Comparison of ENCODE assay signal across 15 cellular contexts in genomic region chr16:86735727-86736126, GRCh38.
DNase-seq lines count a peak whose midpoint lies in the region; ATAC-seq and TF ChIP-seq lines count a peak whose summit lies in the region.
"Had no signal": no experiment of that assay in that cellular context is flagged by ENCODE, and none has a peak within 500 bp of the region (broad histone marks: within the 10 kb centered on the region; RNA-seq: fewer than 3 reads in every experiment).

No MANE protein-coding gene starts in this region.

- no peaks in the 10 kb centered on the region for H4K20me1 ChIP-seq in Karpas-422 (ENCODE audit: insufficient read depth, low read depth, low read length)
- H4K20me1 ChIP-seq: BLaER1 had no signal

- in situ Hi-C loops in transverse colon (cut with MboI; ENCODE audit: low pct_ligation_motif_present in 1 of 4, low pct_unique_long_range_greater_than_20kb in 1 of 4, low sequenced_read_pairs in 3 of 4) = no loop called here

- H2AFZ ChIP-seq in Karpas-422 (ENCODE audit: low read length) = no peak overlapping the region

- TF ChIP-seq POLR2A in sigmoid colon (IDR thresholded peaks at IDR 0.05) (no peak), transverse colon (IDR thresholded peaks at IDR 0.05) (no peak)

- no peaks in the 10 kb centered on the region for H3K79me2 ChIP-seq in Karpas-422 (ENCODE audit: low read length)

- H3K4me3 ChIP-seq in sigmoid colon (no peak overlapping the region), Karpas-422 (ENCODE audit: low read length) (no peak overlapping the region), transverse colon (no peak overlapping the region)
- H3K4me3 ChIP-seq: BLaER1, HAP-1 had no signal

- H3K27me3 ChIP-seq in sigmoid colon (peaks cover 7 to 60% (median 19%) of the 10 kb centered on the region in 3 donors), Karpas-422 (ENCODE audit: low read length) (no peaks in the 10 kb centered on the region), transverse colon (peaks cover 65% of the 10 kb centered on the region)
- H3K27me3 ChIP-seq: BLaER1 had no signal

- H3K27me3 Mint-ChIP-seq in Calu3 (ENCODE audit: unreplicated experiment) (no peaks in the 10 kb centered on the region), glutamatergic neuron (ENCODE audit: unreplicated experiment) (peaks cover 5% of the 10 kb centered on the region)

- TF ChIP-seq CTCF in Calu3 (IDR thresholded peaks at IDR 0.05; ENCODE audit: unreplicated experiment) = no peak
- TF ChIP-seq CTCF in glutamatergic neuron (IDR thresholded peaks at IDR 0.05; ENCODE audit: partially characterized antibody, unreplicated experiment) = no peak
- TF ChIP-seq CTCF in sigmoid colon (IDR thresholded peaks at IDR 0.05) = no peak
- no peak for TF ChIP-seq CTCF in transverse colon (IDR thresholded peaks at IDR 0.05)

- no peak overlapping the region for H3K4me2 ChIP-seq in Karpas-422 (ENCODE audit: low read depth, low read length, poor library complexity, severe bottlenecking)
- H3K4me2 ChIP-seq: BLaER1 had no signal

- peaks cover 50% of the 10 kb centered on the region for H3K4me1 Mint-ChIP-seq in Calu3 (ENCODE audit: low read depth, unreplicated experiment)
- peaks cover 14% of the 10 kb centered on the region for H3K4me1 Mint-ChIP-seq in glutamatergic neuron (ENCODE audit: low read depth, unreplicated experiment)
- H3K4me1 Mint-ChIP-seq: CD14-positive monocyte had no signal

- ATAC-seq in left lobe of liver = no peak

- no peak for DNase-seq in Calu3
- peak; percentile 68 for DNase-seq in NCI-H2171 treated with DMSO at 0.1 percent for 48 hours (lab: John Stamatoyannopoulos, UW)
- peak; percentile 2 for DNase-seq in glutamatergic neuron
- DNase-seq in sigmoid colon = peak; percentile 34
- DNase-seq in Karpas-422 = no peak
- DNase-seq in left lobe of liver (ENCODE audit: low spot score) = no peak
- DNase-seq in transverse colon = no peak
- DNase-seq: 8988T; CD4-positive, alpha-beta memory T cell; DMS 273 treated with DMSO at 0.1 percent for 48 hours; DMS53 had no signal

- BruUV-seq in Calu3 (replicated peaks; lab: Mats Ljungman, UMichigan) = no TSS peak

- no peaks in the 10 kb centered on the region for H3K36me3 ChIP-seq in sigmoid colon
- no peaks in the 10 kb centered on the region for H3K36me3 ChIP-seq in Karpas-422 (ENCODE audit: insufficient read depth, low read length)
- H3K36me3 ChIP-seq in transverse colon = no peaks in the 10 kb centered on the region
- H3K36me3 ChIP-seq: BLaER1, HAP-1 had no signal

- CTCF ChIA-PET in Calu3 (lab: Charles Lee) = no interaction called here

- no peak overlapping the region for H3K9ac ChIP-seq in Karpas-422 (ENCODE audit: low read length)
- H3K9ac ChIP-seq: BLaER1 had no signal

- H3K9me3 Mint-ChIP-seq in Calu3 (ENCODE audit: low read depth, unreplicated experiment) (no peaks in the 10 kb centered on the region), glutamatergic neuron (ENCODE audit: unreplicated experiment) (peaks cover 7% of the 10 kb centered on the region)
- H3K9me3 Mint-ChIP-seq: IgD-negative memory B cell had no signal

- H3K4me3 Mint-ChIP-seq in Calu3 (ENCODE audit: low read depth, unreplicated experiment) (no peak overlapping the region), glutamatergic neuron (ENCODE audit: unreplicated experiment) (no peak overlapping the region)
- H3K4me3 Mint-ChIP-seq: CD4-positive, alpha-beta memory T cell; IgD-negative memory B cell had no signal

- peak overlapping the region; percentile 95 for H3K27ac Mint-ChIP-seq in Calu3 (ENCODE audit: unreplicated experiment)
- no peak overlapping the region for H3K27ac Mint-ChIP-seq in glutamatergic neuron (ENCODE audit: unreplicated experiment)
- H3K27ac Mint-ChIP-seq: CD14-positive monocyte; CD4-positive, alpha-beta memory T cell; IgD-negative memory B cell had no signal

- H3K9me3 ChIP-seq in sigmoid colon = no peaks in the 10 kb centered on the region
- no peaks in the 10 kb centered on the region for H3K9me3 ChIP-seq in Karpas-422 (ENCODE audit: low read length)
- H3K9me3 ChIP-seq in transverse colon = no peaks in the 10 kb centered on the region
- H3K9me3 ChIP-seq: BLaER1, HAP-1 had no signal

- 73 to 75% methylated on average over 2 of the region's 2 CpGs for WGBS in sigmoid colon, 2 donors
- 29 to 71% methylated on average over 1 to 2 of the region's 2 CpGs for WGBS in transverse colon (ENCODE audit: low coverage in 1 of 2), 2 donors

- H3K36me3 Mint-ChIP-seq in Calu3 (ENCODE audit: insufficient read depth, unreplicated experiment) (peaks cover 8% of the 10 kb centered on the region), glutamatergic neuron (ENCODE audit: unreplicated experiment) (peaks cover 11% of the 10 kb centered on the region)
- H3K36me3 Mint-ChIP-seq: CD14-positive monocyte; CD4-positive, alpha-beta memory T cell; IgD-negative memory B cell had no signal

- no peak for TF ChIP-seq EP300 in sigmoid colon (IDR thresholded peaks at IDR 0.05)
- no peak for TF ChIP-seq EP300 in transverse colon (IDR thresholded peaks at IDR 0.05; ENCODE audit: low read depth)

- peaks cover 0 to under 1% (median 0%) of the 10 kb centered on the region in 4 donors for H3K4me1 ChIP-seq in sigmoid colon
- no peaks in the 10 kb centered on the region for H3K4me1 ChIP-seq in Karpas-422 (ENCODE audit: low read length)
- peaks cover 0 to under 1% (median 0%) of the 10 kb centered on the region in 4 donors for H3K4me1 ChIP-seq in transverse colon
- H3K4me1 ChIP-seq: HAP-1 had no signal

- H3K9me2 ChIP-seq in Karpas-422 (replicated peaks; ENCODE audit: insufficient read depth, low read length) = no peaks in the 10 kb centered on the region

- intact Hi-C loops in Calu3 (cut with micrococcal nuclease; ENCODE audit: unreplicated experiment) = no loop called here
- intact Hi-C loops in sigmoid colon (cut with DNase I) = no loop called here
- intact Hi-C loops in transverse colon (cut with DNase I; ENCODE audit: low total_unique reads) = no loop called here

- H3K27ac ChIP-seq in sigmoid colon (no peak overlapping the region), Karpas-422 (ENCODE audit: low read length) (no peak overlapping the region), transverse colon (no peak overlapping the region)
- H3K27ac ChIP-seq: BLaER1 had no signal

Comparison
In these comparisons a context has a peak if more than half of its experiments do, and no peak if none do; other contexts are left out.
1. DNase-seq: peak in NCI-H2171 treated with DMSO at 0.1 percent for 48 hours (single experiment), glutamatergic neuron (single experiment) and sigmoid colon (single experiment); none in Calu3 (single experiment), Karpas-422 (single experiment), left lobe of liver (single experiment) and transverse colon (single experiment).